Comparison of ENCODE assay signal across 1 cellular context in the genomic region with DNA sequence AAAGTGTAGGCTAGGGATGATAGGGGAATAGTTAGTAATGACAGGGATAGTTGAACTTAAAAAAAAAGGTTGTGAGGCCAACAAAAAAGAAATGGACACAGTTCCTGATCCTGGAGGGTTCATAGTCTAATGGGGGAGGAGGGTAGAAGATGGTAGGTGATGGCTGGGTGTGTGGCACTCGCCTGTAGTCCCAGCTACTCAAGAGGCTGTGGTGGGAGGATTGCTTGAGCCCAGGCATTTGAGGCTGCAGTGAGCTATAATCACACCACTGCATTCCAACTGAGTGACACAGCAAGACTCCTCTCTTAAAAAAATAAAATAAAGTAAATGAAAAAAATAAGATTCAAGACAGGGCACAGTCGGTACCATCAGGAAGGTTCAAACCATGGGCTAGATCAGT.
TF ChIP-seq lines count a peak whose summit lies in the region.

No MANE protein-coding gene starts in this region.

TF ChIP-seq in GM12878, 131 proteins besides CTCF, POLR2A, EP300 and RAD21:
- TF ChIP-seq CHD1 (IDR thresholded peaks at IDR 0.05; ENCODE audit: low read depth, low read length) (no peak), IRF3 (IDR thresholded peaks at IDR 0.05) (no peak), RUNX3 (IDR thresholded peaks at IDR 0.05; ENCODE audit: low read length) (no peak), KAT2A (conservative IDR thresholded peaks at IDR 0.05; ENCODE audit: control insufficient read depth, low read depth, low read length) (no peak), STAT1 (conservative IDR thresholded peaks at IDR 0.05) (no peak), CEBPZ (IDR thresholded peaks at IDR 0.05; ENCODE audit: low read depth, low read length) (no peak), STAT3 (IDR thresholded peaks at IDR 0.05; ENCODE audit: low read depth, low read length) (no peak), PAX5 (IDR thresholded peaks at IDR 0.05; ENCODE audit: borderline replicate concordance, low read depth, low read length) (no peak), ZBTB11 (CRISPR knock-in tag; IDR thresholded peaks at IDR 0.05) (no peak), NR2F1 (conservative IDR thresholded peaks at IDR 0.05) (no peak)
- TF ChIP-seq, protein P1, sequence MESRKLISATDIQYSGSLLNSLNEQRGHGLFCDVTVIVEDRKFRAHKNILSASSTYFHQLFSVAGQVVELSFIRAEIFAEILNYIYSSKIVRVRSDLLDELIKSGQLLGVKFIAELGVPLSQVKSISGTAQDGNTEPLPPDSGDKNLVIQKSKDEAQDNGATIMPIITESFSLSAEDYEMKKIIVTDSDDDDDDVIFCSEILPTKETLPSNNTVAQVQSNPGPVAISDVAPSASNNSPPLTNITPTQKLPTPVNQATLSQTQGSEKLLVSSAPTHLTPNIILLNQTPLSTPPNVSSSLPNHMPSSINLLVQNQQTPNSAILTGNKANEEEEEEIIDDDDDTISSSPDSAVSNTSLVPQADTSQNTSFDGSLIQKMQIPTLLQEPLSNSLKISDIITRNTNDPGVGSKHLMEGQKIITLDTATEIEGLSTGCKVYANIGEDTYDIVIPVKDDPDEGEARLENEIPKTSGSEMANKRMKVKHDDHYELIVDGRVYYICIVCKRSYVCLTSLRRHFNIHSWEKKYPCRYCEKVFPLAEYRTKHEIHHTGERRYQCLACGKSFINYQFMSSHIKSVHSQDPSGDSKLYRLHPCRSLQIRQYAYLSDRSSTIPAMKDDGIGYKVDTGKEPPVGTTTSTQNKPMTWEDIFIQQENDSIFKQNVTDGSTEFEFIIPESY (IDR thresholded peaks at IDR 0.05), result no peak
